ENCODE assay signal across 25 cellular contexts in the genomic region with DNA sequence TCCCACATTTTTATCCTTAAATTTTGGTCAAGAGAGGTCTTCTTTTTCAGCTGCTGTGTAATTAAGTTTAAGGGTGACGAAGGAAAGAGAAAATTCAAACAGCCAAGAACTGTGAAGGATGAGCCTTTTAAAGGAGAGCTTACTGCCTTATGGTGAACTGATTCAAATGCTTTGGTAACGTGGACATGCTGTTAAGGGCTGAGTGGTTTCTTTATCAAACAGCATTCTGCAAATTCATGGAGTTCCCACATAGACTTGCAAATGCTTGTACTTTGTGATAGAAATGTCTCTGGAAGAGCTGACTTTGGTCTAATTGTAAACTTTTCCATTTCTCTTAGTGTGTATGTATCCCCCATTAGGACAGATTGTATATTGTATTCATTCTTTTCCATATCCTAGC.
"Had no signal": no experiment of that assay in that cellular context is flagged by ENCODE, and none has a peak within 500 bp of the region (broad histone marks: within the 10 kb centered on the region; RNA-seq: fewer than 3 reads in every experiment).

No MANE protein-coding gene starts in this region.

- H3K27me3 ChIP-seq: adrenal gland, breast epithelium, sigmoid colon, uterus had no signal

- DNase-seq: activated B cell treated with CpG ODN at 0.5 μM for 24 hours; activated CD4-positive, alpha-beta T cell treated with anti-CD3 and anti-CD28 coated beads for 36 hours; activated CD4-positive, alpha-beta T cell treated with anti-CD3 and anti-CD28 coated beads, Interleukin-2, amount 50 U/mL, for 4 hours; activated CD8-positive, alpha-beta memory T cell treated with anti-CD3 and anti-CD28 coated beads for 24 hours; activated CD8-positive, alpha-beta memory T cell treated with anti-CD3 and anti-CD28 coated beads, Interleukin-2, amount 50 U/mL, for 4 hours; activated naive CD4-positive, alpha-beta T cell; activated T-cell treated with anti-CD3 and anti-CD28 coated beads, Interleukin-2, amount 50 U/mL, for 24 hours; adrenal gland; cortex of kidney; left cardiac atrium; sigmoid colon; stimulated activated CD4-positive, alpha-beta T cell treated with anti-CD3 and anti-CD28 coated beads, Interleukin-15, amount 100 ng/mL, for 24 hours; T1000; transverse colon; uterus had no signal

- H3K4me1 Mint-ChIP-seq: activated B cell treated with CpG ODN at 0.5 μM for 24 hours; activated CD4-positive, alpha-beta T cell treated with anti-CD3 and anti-CD28 coated beads for 36 hours; activated T-helper 17 cell treated with anti-CD3 and anti-CD28 coated beads, Interleukin-2, amount 50 U/mL, for 72 hours; endodermal cell; memory B cell; stimulated activated memory B cell treated with anti-CD40 and anti-IgM and Interleukin-4, amounts not matched to agents 10 μg/mL and 1 μg/mL and 100 μg/mL, for 72 hours had no signal

- H3K9me3 Mint-ChIP-seq: activated B cell treated with CpG ODN at 0.5 μM for 24 hours; activated T-cell treated with anti-CD3 and anti-CD28 coated beads, Interleukin-2, amount 50 U/mL, for 24 hours; activated T-helper 17 cell treated with anti-CD3 and anti-CD28 coated beads, Interleukin-2, amount 50 U/mL, for 72 hours; endodermal cell; memory B cell; nephron progenitor cell; stimulated activated memory B cell treated with anti-CD40 and anti-IgM and Interleukin-4, amounts not matched to agents 10 μg/mL and 1 μg/mL and 100 μg/mL, for 72 hours; T-helper 1 cell treated with Interleukin-12 subunit alpha and Interleukin-12 subunit beta and Interleukin-4 antibody, amounts not matched to agents 30 μg/mL and 1 μg/mL, for 36 hours had no signal

- H3K27ac ChIP-seq: adrenal gland, breast epithelium, gastroesophageal sphincter, sigmoid colon, transverse colon, uterus had no signal

- H3K9me3 ChIP-seq: adrenal gland, breast epithelium, gastroesophageal sphincter, sigmoid colon, transverse colon, uterus had no signal

- H3K4me3 Mint-ChIP-seq: activated B cell treated with CpG ODN at 0.5 μM for 24 hours; activated CD4-positive, alpha-beta T cell treated with anti-CD3 and anti-CD28 coated beads for 36 hours; activated naive CD8-positive, alpha-beta T cell; activated T-cell treated with anti-CD3 and anti-CD28 coated beads, Interleukin-2, amount 50 U/mL, for 24 hours; activated T-helper 17 cell treated with anti-CD3 and anti-CD28 coated beads, Interleukin-2, amount 50 U/mL, for 72 hours; endodermal cell; memory B cell; nephron progenitor cell; stimulated activated memory B cell treated with anti-CD40 and anti-IgM and Interleukin-4, amounts not matched to agents 10 μg/mL and 1 μg/mL and 100 μg/mL, for 72 hours; T-helper 1 cell treated with Interleukin-12 subunit alpha and Interleukin-12 subunit beta and Interleukin-4 antibody, amounts not matched to agents 30 μg/mL and 1 μg/mL, for 36 hours had no signal

- H3K36me3 ChIP-seq: adrenal gland, breast epithelium, gastroesophageal sphincter, sigmoid colon, transverse colon, uterus had no signal

- H3K4me3 ChIP-seq: adrenal gland, breast epithelium, gastroesophageal sphincter, sigmoid colon, smooth muscle cell, transverse colon, uterus had no signal

- H3K4me1 ChIP-seq: adrenal gland, breast epithelium, gastroesophageal sphincter, sigmoid colon, transverse colon, uterus had no signal

- H3K36me3 Mint-ChIP-seq: activated naive CD8-positive, alpha-beta T cell; memory B cell; stimulated activated memory B cell treated with anti-CD40 and anti-IgM and Interleukin-4, amounts not matched to agents 10 μg/mL and 1 μg/mL and 100 μg/mL, for 72 hours had no signal

- H3K27ac Mint-ChIP-seq: activated B cell treated with CpG ODN at 0.5 μM for 24 hours; activated CD4-positive, alpha-beta T cell treated with anti-CD3 and anti-CD28 coated beads for 36 hours; activated naive CD8-positive, alpha-beta T cell; activated T-cell treated with anti-CD3 and anti-CD28 coated beads, Interleukin-2, amount 50 U/mL, for 24 hours; activated T-helper 17 cell treated with anti-CD3 and anti-CD28 coated beads, Interleukin-2, amount 50 U/mL, for 72 hours; endodermal cell; memory B cell; nephron progenitor cell; stimulated activated memory B cell treated with anti-CD40 and anti-IgM and Interleukin-4, amounts not matched to agents 10 μg/mL and 1 μg/mL and 100 μg/mL, for 72 hours; T-helper 1 cell treated with Interleukin-12 subunit alpha and Interleukin-12 subunit beta and Interleukin-4 antibody, amounts not matched to agents 30 μg/mL and 1 μg/mL, for 36 hours had no signal

- ATAC-seq: activated CD4-positive, alpha-beta T cell treated with anti-CD3 and anti-CD28 coated beads for 36 hours; activated T-helper 17 cell treated with anti-CD3 and anti-CD28 coated beads, Interleukin-2, amount 50 U/mL, for 72 hours; gastroesophageal sphincter; left cardiac atrium; stimulated activated memory B cell treated with anti-CD40 and anti-IgM and Interleukin-4, amounts not matched to agents 10 μg/mL and 1 μg/mL and 100 μg/mL, for 72 hours had no signal
